In genomic region chr5:177346820-177347219, GRCh38 we compare ENCODE assay signal across 27 cellular contexts. TPM values are rescaled to one million over a fixed set of nuclear protein-coding genes. Genes with fewer than 3 reads are reported as not detected.
A peak's percentile ranks its signal among the peaks of the same experiment; 100 is the strongest.
DNase-seq lines count a peak whose midpoint lies in the region; ATAC-seq and TF ChIP-seq lines count a peak whose summit lies in the region.
"Had no signal": no experiment of that assay in that cellular context is flagged by ENCODE, and none has a peak within 500 bp of the region (broad histone marks: within the 10 kb centered on the region; RNA-seq: fewer than 3 reads in every experiment).

No MANE protein-coding gene starts in this region.

- H3K27ac Mint-ChIP-seq in T-helper 1 cell treated with Interleukin-12 subunit alpha and Interleukin-12 subunit beta and Interleukin-4 antibody, amounts not matched to agents 30 μg/mL and 1 μg/mL, for 36 hours: no peak overlapping the region
- peak overlapping the region; percentile 46 for H3K27ac Mint-ChIP-seq in activated B cell treated with CpG ODN at 0.5 μM for 24 hours
- H3K27ac Mint-ChIP-seq: activated CD8-positive, alpha-beta T cell treated with anti-CD3 and anti-CD28 coated beads, Interleukin-2, amount 10 ng/mL, durations not matched to agents 7 days and 5 days; GM23338; memory B cell; neural progenitor cell had no signal

- peak overlapping the region in 6 of 11 experiments; percentile 3 to 100 (median 25); a peak in 8 of 22 replicates for H3K4me2 ChIP-seq in BLaER1 treated with 17β-estradiol and CSF1 and Interleukin-3, amounts not matched to agents 10 nM and 100 nM
- H3K4me2 ChIP-seq: GM23338, neural progenitor cell had no signal

- H3K4me3 ChIP-seq in BLaER1 treated with 17β-estradiol and CSF1 and Interleukin-3, amounts not matched to agents 10 nM and 100 nM: no peak overlapping the region
- no peak overlapping the region for H3K4me3 ChIP-seq in lower lobe of right lung
- H3K4me3 ChIP-seq: gastrocnemius medialis, GM23338, neural progenitor cell, pancreas, suprapubic skin had no signal

- H3K9me3 ChIP-seq in BLaER1 treated with 17β-estradiol and CSF1 and Interleukin-3, amounts not matched to agents 10 nM and 100 nM (replicated peaks in 1 of 11): no peaks in the 10 kb centered on the region
- no peaks in the 10 kb centered on the region for H3K9me3 ChIP-seq in lower lobe of right lung
- H3K9me3 ChIP-seq: gastrocnemius medialis, pancreas, suprapubic skin had no signal

- no peak for TF ChIP-seq CTCF in activated B cell treated with CpG ODN at 0.5 μM for 24 hours (IDR thresholded peaks at IDR 0.05)
- TF ChIP-seq CTCF in lower lobe of right lung (IDR thresholded peaks at IDR 0.05): no peak

- no peak overlapping the region for H3K27ac ChIP-seq in BLaER1 treated with 17β-estradiol and CSF1 and Interleukin-3, amounts not matched to agents 10 nM and 100 nM
- H3K27ac ChIP-seq in lower lobe of right lung: no peak overlapping the region
- H3K27ac ChIP-seq: gastrocnemius medialis, neural progenitor cell, pancreas, suprapubic skin had no signal

- H4K20me1 ChIP-seq in BLaER1 treated with 17β-estradiol and CSF1 and Interleukin-3, amounts not matched to agents 10 nM and 100 nM: peaks cover 40 to 94% (median 82%) of the 10 kb centered on the region in 11 experiments; a peak in 19 of 22 replicates

- H3K9ac ChIP-seq in BLaER1 treated with 17β-estradiol and CSF1 and Interleukin-3, amounts not matched to agents 10 nM and 100 nM: peak overlapping the region in 9 of 11 experiments; percentile 6 to 70 (median 32); a peak in 12 of 22 replicates
- H3K9ac ChIP-seq: neural progenitor cell had no signal

- peaks cover 28% of the 10 kb centered on the region for H3K36me3 Mint-ChIP-seq in T-helper 1 cell treated with Interleukin-12 subunit alpha and Interleukin-12 subunit beta and Interleukin-4 antibody, amounts not matched to agents 30 μg/mL and 1 μg/mL, for 36 hours (ENCODE audit: low read depth)
- H3K36me3 Mint-ChIP-seq in activated B cell treated with CpG ODN at 0.5 μM for 24 hours (ENCODE audit: low read depth): peaks cover 46% of the 10 kb centered on the region

- intact Hi-C loops in activated B cell treated with CpG ODN at 0.5 μM for 24 hours (cut with micrococcal nuclease): loop anchor here (2.0 kb wide), 1 partner anchor 16 kb away; no protein-coding TSS in a partner anchor
- intact Hi-C loops in lower lobe of right lung (cut with DNase I): no loop called here

- no peaks in the 10 kb centered on the region for H3K9me3 Mint-ChIP-seq in T-helper 1 cell treated with Interleukin-12 subunit alpha and Interleukin-12 subunit beta and Interleukin-4 antibody, amounts not matched to agents 30 μg/mL and 1 μg/mL, for 36 hours
- no peaks in the 10 kb centered on the region for H3K9me3 Mint-ChIP-seq in activated B cell treated with CpG ODN at 0.5 μM for 24 hours
- H3K9me3 Mint-ChIP-seq: CD14-positive monocyte, GM23338, memory B cell, neural progenitor cell had no signal

- no peaks in the 10 kb centered on the region for H3K27me3 ChIP-seq in BLaER1 treated with 17β-estradiol and CSF1 and Interleukin-3, amounts not matched to agents 10 nM and 100 nM
- H3K27me3 ChIP-seq in lower lobe of right lung (ENCODE audit: low read depth): no peaks in the 10 kb centered on the region
- H3K27me3 ChIP-seq: gastrocnemius medialis, neural progenitor cell, pancreas, suprapubic skin had no signal

- peaks cover 31% of the 10 kb centered on the region for H3K4me1 Mint-ChIP-seq in T-helper 1 cell treated with Interleukin-12 subunit alpha and Interleukin-12 subunit beta and Interleukin-4 antibody, amounts not matched to agents 30 μg/mL and 1 μg/mL, for 36 hours (ENCODE audit: low read depth)
- H3K4me1 Mint-ChIP-seq in activated B cell treated with CpG ODN at 0.5 μM for 24 hours: peaks cover 42% of the 10 kb centered on the region

- H3K36me3 ChIP-seq in BLaER1 treated with 17β-estradiol and CSF1 and Interleukin-3, amounts not matched to agents 10 nM and 100 nM: peaks cover 67 to 84% (median 80%) of the 10 kb centered on the region in 11 experiments
- peaks cover 71% of the 10 kb centered on the region for H3K36me3 ChIP-seq in lower lobe of right lung
- H3K36me3 ChIP-seq: pancreas had no signal

- no peak for DNase-seq in T-helper 1 cell
- no peak for DNase-seq in activated B cell treated with CpG ODN at 0.5 μM for 24 hours
- peak; percentile 35 for DNase-seq in iris pigment epithelial cell (ENCODE audit: low read depth)
- DNase-seq in NCI-H1436 treated with DMSO at 0.1 percent for 48 hours (lab: John Stamatoyannopoulos, UW): no peak
- no peak for DNase-seq in lower lobe of right lung
- DNase-seq in inferior parietal cortex (ENCODE audit: extremely low spot score): no peak
- DNase-seq: 8988T; activated CD8-positive, alpha-beta T cell treated with anti-CD3 and anti-CD28 coated beads, Interleukin-2, amount 10 ng/mL, durations not matched to agents 7 days and 5 days; activated naive CD4-positive, alpha-beta T cell; gastrocnemius medialis; NCI-H1048; NCI-H1694; NCI-H446; SIG-M5; stimulated activated naive CD4-positive, alpha-beta T cell treated with Interleukin-2 at 50 U/mL for 16 hours had no signal

- H3K27me3 Mint-ChIP-seq in T-helper 1 cell treated with Interleukin-12 subunit alpha and Interleukin-12 subunit beta and Interleukin-4 antibody, amounts not matched to agents 30 μg/mL and 1 μg/mL, for 36 hours (ENCODE audit: low read depth): no peaks in the 10 kb centered on the region
- H3K27me3 Mint-ChIP-seq in activated B cell treated with CpG ODN at 0.5 μM for 24 hours: no peaks in the 10 kb centered on the region
- H3K27me3 Mint-ChIP-seq: memory B cell had no signal

- H3K4me1 ChIP-seq in BLaER1 treated with 17β-estradiol and CSF1 and Interleukin-3, amounts not matched to agents 10 nM and 100 nM: peaks cover 33 to 46% (median 39%) of the 10 kb centered on the region in 10 experiments
- peaks cover 43% of the 10 kb centered on the region for H3K4me1 ChIP-seq in lower lobe of right lung

- H3K4me3 Mint-ChIP-seq in T-helper 1 cell treated with Interleukin-12 subunit alpha and Interleukin-12 subunit beta and Interleukin-4 antibody, amounts not matched to agents 30 μg/mL and 1 μg/mL, for 36 hours: peak overlapping the region; percentile 15
- H3K4me3 Mint-ChIP-seq in activated B cell treated with CpG ODN at 0.5 μM for 24 hours: no peak overlapping the region
- H3K4me3 Mint-ChIP-seq: activated CD8-positive, alpha-beta T cell treated with anti-CD3 and anti-CD28 coated beads, Interleukin-2, amount 10 ng/mL, durations not matched to agents 7 days and 5 days; CD14-positive monocyte; GM23338; memory B cell; neural progenitor cell had no signal

- POLR2A ChIA-PET in activated B cell treated with CpG ODN at 0.5 μM for 24 hours (lab: Charles Lee): interaction anchor here (1.8 kb wide), 1 partner anchor 24 kb away, joined by 4 read pairs; no protein-coding TSS in a partner anchor

- no peak for ATAC-seq in activated B cell treated with CpG ODN at 0.5 μM for 24 hours (ENCODE audit: low read depth)
- ATAC-seq in lower lobe of right lung: no peak
- ATAC-seq: activated CD4-positive, CD25-positive, alpha-beta regulatory T cell treated with anti-CD3 and anti-CD28 coated beads, Interleukin-2, amount 50 U/mL, for 24 hours; activated CD8-positive, alpha-beta T cell treated with anti-CD3 and anti-CD28 coated beads, Interleukin-2, amount 10 ng/mL, durations not matched to agents 7 days and 5 days; gastrocnemius medialis; GM23338; pancreas had no signal

- CTCF ChIA-PET in activated B cell treated with CpG ODN at 0.5 μM for 24 hours (lab: Charles Lee): interaction anchor here (1.5 to 2.1 kb wide), 2 partner anchors 37 to 58 kb away, joined by 4 read pairs; no protein-coding TSS in a partner anchor

RNA-seq across cellular contexts. Expression of gene LMAN2, which starts 4.6 kb away (rescaled TPM):
- 88.0 and 89.7 TPM in 2 replicates for total RNA-seq in activated B cell treated with CpG ODN at 0.5 μM for 24 hours
- total RNA-seq in lower lobe of right lung: 108 TPM

RNA-seq across cellular contexts. Expression of gene RGS14, which starts 10.9 kb away (rescaled TPM):
- total RNA-seq in activated B cell treated with CpG ODN at 0.5 μM for 24 hours: 50.6 and 58.3 TPM in 2 replicates
- 16.2 TPM for total RNA-seq in lower lobe of right lung

RNA-seq across cellular contexts. Expression of gene MXD3, which starts 35.1 kb away (rescaled TPM):
- 7.6 and 9.1 TPM in 2 replicates for total RNA-seq in activated B cell treated with CpG ODN at 0.5 μM for 24 hours
- 10.8 TPM for total RNA-seq in lower lobe of right lung

RNA-seq across cellular contexts. Expression of gene SLC34A1, which starts 37.4 kb away (rescaled TPM):
- total RNA-seq in activated B cell treated with CpG ODN at 0.5 μM for 24 hours (not detected in 2 replicates), lower lobe of right lung (not detected)
- total RNA-seq: bronchial epithelial cell, gastrocnemius medialis, GM23338, pancreas, skeletal muscle tissue, ureter had no signal

RNA-seq across cellular contexts. Expression of gene PRELID1, which starts 43.2 kb away (rescaled TPM):
- total RNA-seq in activated B cell treated with CpG ODN at 0.5 μM for 24 hours (141 and 160 TPM in 2 replicates), lower lobe of right lung (101 TPM)
